ENCODE assay signal across 9 cellular contexts in the genomic region with DNA sequence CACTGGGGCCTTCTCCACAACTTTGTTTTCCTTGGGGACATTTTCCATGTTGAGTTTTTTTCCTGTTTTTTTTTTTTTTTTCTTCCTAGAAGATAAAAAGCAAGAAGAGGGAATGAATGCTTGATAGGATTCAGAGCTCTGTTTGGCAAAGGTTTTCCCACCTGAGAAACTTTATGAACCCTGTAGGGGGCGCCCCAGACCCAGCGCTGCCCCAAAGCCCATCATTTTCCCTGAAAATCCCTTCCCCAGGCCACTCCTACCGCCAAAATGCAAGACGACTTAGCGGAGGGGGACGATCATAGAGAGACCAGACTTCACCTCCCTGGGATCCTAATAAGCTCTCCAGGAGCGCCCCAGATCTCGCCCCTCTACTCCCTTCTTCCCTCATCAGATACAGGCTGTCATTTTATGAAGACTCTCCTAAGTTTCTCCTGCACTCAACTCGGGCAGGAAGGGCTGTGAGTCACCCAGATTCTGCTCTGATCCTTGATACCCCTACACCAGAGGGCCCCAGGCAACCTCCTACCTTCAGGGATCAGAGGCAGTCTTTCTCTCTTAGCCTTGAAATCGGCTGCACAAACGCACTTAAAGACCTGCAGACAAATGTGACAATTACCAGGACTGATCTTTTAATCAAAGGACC. TPM values are rescaled to one million over a fixed set of nuclear protein-coding genes. Genes with fewer than 3 reads are reported as not detected.
DNase-seq lines count a peak whose midpoint lies in the region; ATAC-seq, FAIRE-seq and TF ChIP-seq lines count a peak whose summit lies in the region.
"Had no signal": no experiment of that assay in that cellular context is flagged by ENCODE, and none has a peak within 500 bp of the region (broad histone marks: within the 10 kb centered on the region; RNA-seq: fewer than 3 reads in every experiment).

No MANE protein-coding gene starts in this region.

- no peak overlapping the region for H3K27ac ChIP-seq in small intestine (ENCODE audit: low read depth in 1 of 2, low read length in 1 of 2)

- FAIRE-seq in small intestine (lab: Jason Lieb, UNC) (no peak), H54 (lab: Jason Lieb, UNC) (no peak)

- peak; percentile 43 for TF ChIP-seq CTCF in GM12864 (IDR thresholded peaks at IDR 0.05; ENCODE audit: low read depth, low read length, missing control alignments)

- H3K4me3 ChIP-seq in GM12864 (ENCODE audit: low read depth, low read length): peak overlapping the region; percentile 64; the same call in 1 of the 2 replicates
- H3K4me3 ChIP-seq in small intestine (ENCODE audit: low read depth in 1 of 2, low read length in 2 of 2): no peak overlapping the region

- TF ChIP-seq POLR2A in H54 (IDR thresholded peaks at IDR 0.05; ENCODE audit: low read depth, low read length): no peak

- no peak for DNase-seq in GM12864 (ENCODE audit: low read depth)
- DNase-seq in NCI-H128 (lab: John Stamatoyannopoulos, UW; ENCODE audit: unreplicated experiment): peak; percentile 4
- peak; percentile 7 for DNase-seq in central memory CD4-positive, alpha-beta T cell
- peak; percentile 2 for DNase-seq in pons (ENCODE audit: low spot score)
- no peak for DNase-seq in small intestine
- DNase-seq in H54 (ENCODE audit: insufficient read length, low spot score): no peak

- H3K4me1 ChIP-seq in small intestine (ENCODE audit: control insufficient read depth in 2 of 2, insufficient read depth in 1 of 2, low read depth in 1 of 2, low read length in 1 of 2): no peaks in the 10 kb centered on the region

- WGBS in small intestine, 3 donors: 5 to 23% (median 11%) methylated on average over 11 of the region's 11 CpGs

- ATAC-seq in GM21423 (IDR thresholded peaks at IDR 0.05; ENCODE audit: unreplicated experiment): no peak
- ATAC-seq in HG02759 (IDR thresholded peaks at IDR 0.05; ENCODE audit: unreplicated experiment): no peak

- no peaks in the 10 kb centered on the region for H3K36me3 ChIP-seq in small intestine (ENCODE audit: control insufficient read depth in 2 of 2, insufficient read depth in 2 of 2, low read length in 2 of 2)

- H3K27me3 ChIP-seq in small intestine (ENCODE audit: control insufficient read depth in 2 of 2, insufficient read depth in 2 of 2, low read length in 2 of 2): no peaks in the 10 kb centered on the region

- H3K9me3 ChIP-seq in small intestine (ENCODE audit: control insufficient read depth, low read depth): no peaks in the 10 kb centered on the region

RNA-seq across cellular contexts. Expression of gene BEX5, which starts 1.4 kb away (rescaled TPM):
- 1 to 10 TPM in 2 of 3 donors, under 1 TPM in 1; 0.89 to 5.6 (median 4.1) TPM for polyA plus RNA-seq in small intestine

RNA-seq across cellular contexts. Expression of gene TCEAL6, which starts 12.1 kb away (rescaled TPM):
- polyA plus RNA-seq in small intestine: 1 to 10 TPM in 1 of 3 donors, not detected in 2; 1.6 TPM
- polyA plus RNA-seq: liver had no signal

RNA-seq across cellular contexts. Expression of gene TCEAL2, which starts 28.9 kb away (rescaled TPM):
- 1 to 10 TPM in 1 of 3 donors, under 1 TPM in 1, not detected in 1; 0.67 to 4.5 TPM for polyA plus RNA-seq in small intestine

Comparison
In these comparisons a context has a peak if more than half of its experiments do, and no peak if none do; other contexts are left out.
1. DNase-seq: peak in NCI-H128 (single experiment), central memory CD4-positive, alpha-beta T cell (single experiment) and pons (single experiment); none in GM12864 (single experiment), small intestine (single experiment) and H54 (single experiment).